In genomic region chr4:144592264-144592663, GRCh38 we compare ENCODE assay signal across 1 cellular context.
TF ChIP-seq lines count a peak whose summit lies in the region.

No MANE protein-coding gene starts in this region.

TF ChIP-seq in WTC11, 78 proteins besides CTCF, POLR2A, EP300 and RAD21 (continued from another document):
- TF ChIP-seq ZNF532 (CRISPR knock-in tag; IDR thresholded peaks at IDR 0.05; ENCODE audit: borderline replicate concordance), result no peak
- no peak for TF ChIP-seq ZNF138 (CRISPR knock-in tag; conservative IDR thresholded peaks at IDR 0.05)
- no peak for TF ChIP-seq JAZF1 (CRISPR knock-in tag; IDR thresholded peaks at IDR 0.05)
- TF ChIP-seq ZNF281 (CRISPR knock-in tag; IDR thresholded peaks at IDR 0.05), result no peak
- TF ChIP-seq, protein P1, sequence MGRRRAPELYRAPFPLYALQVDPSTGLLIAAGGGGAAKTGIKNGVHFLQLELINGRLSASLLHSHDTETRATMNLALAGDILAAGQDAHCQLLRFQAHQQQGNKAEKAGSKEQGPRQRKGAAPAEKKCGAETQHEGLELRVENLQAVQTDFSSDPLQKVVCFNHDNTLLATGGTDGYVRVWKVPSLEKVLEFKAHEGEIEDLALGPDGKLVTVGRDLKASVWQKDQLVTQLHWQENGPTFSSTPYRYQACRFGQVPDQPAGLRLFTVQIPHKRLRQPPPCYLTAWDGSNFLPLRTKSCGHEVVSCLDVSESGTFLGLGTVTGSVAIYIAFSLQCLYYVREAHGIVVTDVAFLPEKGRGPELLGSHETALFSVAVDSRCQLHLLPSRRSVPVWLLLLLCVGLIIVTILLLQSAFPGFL (CRISPR knock-in tag; IDR thresholded peaks at IDR 0.05; ENCODE audit: borderline replicate concordance), result no peak
- no peak for TF ChIP-seq PRRX2 (CRISPR knock-in tag; IDR thresholded peaks at IDR 0.05)
- TF ChIP-seq ELF4 (CRISPR knock-in tag; IDR thresholded peaks at IDR 0.05; ENCODE audit: low read depth), result no peak
